Comparison of ENCODE assay signal across 1 cellular context in the genomic region with DNA sequence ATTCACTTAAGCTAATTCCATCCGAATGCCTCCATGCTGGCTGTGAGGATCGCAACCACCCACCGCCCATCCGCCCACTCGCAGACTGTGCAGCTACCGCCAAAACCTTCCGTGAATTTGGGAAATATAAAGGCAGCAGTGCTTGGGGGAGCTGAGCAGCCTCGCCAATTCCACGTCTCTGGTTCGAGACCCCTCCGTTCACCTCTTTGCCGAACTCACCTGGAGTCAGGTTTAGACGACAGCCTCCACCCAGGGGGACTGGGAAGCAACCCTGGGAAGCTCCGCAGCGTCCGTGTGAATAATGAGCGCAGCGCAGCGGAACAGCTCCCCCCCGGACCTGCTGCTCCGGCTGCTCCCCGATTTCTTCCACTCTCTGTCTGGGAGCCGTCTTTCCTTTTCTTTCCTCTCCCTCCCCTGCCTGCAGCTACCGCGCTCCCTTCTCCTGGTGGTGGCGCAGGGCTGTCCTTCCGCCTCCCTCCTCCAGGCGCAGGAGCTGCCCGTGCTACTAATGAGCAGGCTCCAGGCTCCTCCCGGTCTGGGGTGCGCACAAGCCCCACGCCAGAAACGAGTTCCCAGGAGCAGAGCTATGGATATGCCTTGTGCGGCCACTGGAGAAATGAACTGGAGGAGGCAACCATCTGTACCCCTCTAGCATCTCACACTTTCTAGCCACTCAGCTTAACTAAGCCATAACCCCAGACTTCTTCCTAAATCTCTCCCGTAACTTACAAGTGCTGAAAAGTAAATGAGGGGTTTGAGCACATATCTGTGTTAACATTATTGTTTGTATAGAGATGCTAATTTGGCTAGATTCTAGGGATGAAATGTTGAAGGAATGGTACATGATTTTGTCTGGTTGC.
TF ChIP-seq lines count a peak whose summit lies in the region.

No MANE protein-coding gene starts in this region.

TF ChIP-seq in SK-N-SH, 30 proteins besides CTCF, POLR2A, EP300 and RAD21 (continued from another document):
- TF ChIP-seq, protein P1, sequence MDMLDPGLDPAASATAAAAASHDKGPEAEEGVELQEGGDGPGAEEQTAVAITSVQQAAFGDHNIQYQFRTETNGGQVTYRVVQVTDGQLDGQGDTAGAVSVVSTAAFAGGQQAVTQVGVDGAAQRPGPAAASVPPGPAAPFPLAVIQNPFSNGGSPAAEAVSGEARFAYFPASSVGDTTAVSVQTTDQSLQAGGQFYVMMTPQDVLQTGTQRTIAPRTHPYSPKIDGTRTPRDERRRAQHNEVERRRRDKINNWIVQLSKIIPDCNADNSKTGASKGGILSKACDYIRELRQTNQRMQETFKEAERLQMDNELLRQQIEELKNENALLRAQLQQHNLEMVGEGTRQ (IDR thresholded peaks at IDR 0.05; ENCODE audit: borderline replicate concordance, low read depth, low read length): no peak
- no peak for TF ChIP-seq ELF1 (IDR thresholded peaks at IDR 0.05)
